22 cellular contexts compared by ENCODE assay signal in the genomic region with DNA sequence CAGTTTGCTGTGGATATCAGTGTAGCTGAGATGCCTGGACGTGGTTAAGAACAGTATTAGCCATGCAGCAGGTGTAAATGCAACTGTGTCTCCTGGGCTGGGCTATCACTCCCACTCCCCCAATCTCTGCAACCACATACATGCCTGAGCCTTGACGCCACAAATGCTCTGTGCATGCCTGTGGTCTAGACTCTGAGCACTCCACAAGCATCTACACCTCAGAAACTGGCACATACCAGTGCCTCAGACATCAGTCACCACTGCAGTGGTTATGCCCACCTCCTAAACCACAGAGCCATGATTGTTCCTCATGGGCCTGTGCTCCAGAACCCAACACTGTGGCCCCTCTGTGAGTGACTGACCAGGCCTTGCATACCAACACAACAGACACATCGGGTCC.
A peak's percentile ranks its signal among the peaks of the same experiment; 100 is the strongest.
DNase-seq lines count a peak whose midpoint lies in the region; ATAC-seq, FAIRE-seq and TF ChIP-seq lines count a peak whose summit lies in the region.
"Had no signal": no experiment of that assay in that cellular context is flagged by ENCODE, and none has a peak within 500 bp of the region (broad histone marks: within the 10 kb centered on the region; RNA-seq: fewer than 3 reads in every experiment).

No MANE protein-coding gene starts in this region.

- H3K36me3 ChIP-seq in spleen: no peaks in the 10 kb centered on the region
- H3K36me3 ChIP-seq: gastroesophageal sphincter, transverse colon had no signal

- H3K9me3 Mint-ChIP-seq in chondrocyte (ENCODE audit: low read depth): peaks cover 42% of the 10 kb centered on the region

- FAIRE-seq in RCC 7860 (lab: Jason Lieb, UNC): peak; percentile 83
- FAIRE-seq: kidney had no signal

- H3K4me1 ChIP-seq in spleen: no peaks in the 10 kb centered on the region
- H3K4me1 ChIP-seq: gastroesophageal sphincter, transverse colon had no signal

- TF ChIP-seq CTCF in chondrocyte (IDR thresholded peaks at IDR 0.05) (no peak), spleen (IDR thresholded peaks at IDR 0.05 in 8 of 11, conservative IDR thresholded peaks at IDR 0.05 in 3 of 11) (no peak)

- no peaks in the 10 kb centered on the region for H3K36me3 Mint-ChIP-seq in chondrocyte (ENCODE audit: low read depth)
- H3K36me3 Mint-ChIP-seq: naive B cell had no signal

- H3K27ac Mint-ChIP-seq in chondrocyte (ENCODE audit: unreplicated experiment): no peak overlapping the region
- H3K27ac Mint-ChIP-seq: activated CD4-positive, alpha-beta T cell treated with anti-CD3 and anti-CD28 coated beads for 36 hours; naive B cell; stimulated activated naive CD8-positive, alpha-beta T cell treated with anti-CD3 and anti-CD28 coated beads, Interleukin-15, amount 100 ng/mL, for 72 hours had no signal

- H3K27me3 Mint-ChIP-seq in chondrocyte (ENCODE audit: low read depth): no peaks in the 10 kb centered on the region
- H3K27me3 Mint-ChIP-seq: activated CD4-positive, alpha-beta T cell treated with anti-CD3 and anti-CD28 coated beads for 36 hours; naive B cell; stimulated activated naive CD8-positive, alpha-beta T cell treated with anti-CD3 and anti-CD28 coated beads, Interleukin-15, amount 100 ng/mL, for 72 hours had no signal

- ATAC-seq in sciatic nerve (peak; percentile 22), HG03196 (IDR thresholded peaks at IDR 0.05; ENCODE audit: unreplicated experiment) (no peak)
- ATAC-seq: activated CD4-positive, alpha-beta T cell treated with anti-CD3 and anti-CD28 coated beads for 36 hours; activated T-cell treated with anti-CD3 and anti-CD28 coated beads, Interleukin-2, amount 50 U/mL, for 4 hours; gastroesophageal sphincter; stimulated activated naive CD8-positive, alpha-beta T cell treated with anti-CD3 and anti-CD28 coated beads, Interleukin-15, amount 100 ng/mL, for 72 hours had no signal

- H3K9me3 ChIP-seq in spleen: peaks cover 0 to 45% (median 9%) of the 10 kb centered on the region in 8 donors
- H3K9me3 ChIP-seq: transverse colon had no signal

- intact Hi-C loops in sciatic nerve (cut with DNase I) (no loop called here), spleen (cut with DNase I; ENCODE audit: low total_unique reads) (no loop called here)

- no peak overlapping the region for H3K4me3 ChIP-seq in spleen
- H3K4me3 ChIP-seq: gastroesophageal sphincter, transverse colon had no signal

- DNase-seq in HK-2 (ENCODE audit: unreplicated experiment): peak; percentile 83
- peak; percentile 94 for DNase-seq in RCC 7860 (ENCODE audit: low spot score)
- DNase-seq in chondrocyte (ENCODE audit: low spot score): peak; percentile 44
- DNase-seq in sciatic nerve (ENCODE audit: low spot score): no peak
- DNase-seq in spleen: no peak
- DNase-seq in NCI-H1092 (lab: John Stamatoyannopoulos, UW): no peak
- no peak for DNase-seq in epidermal melanocyte (ENCODE audit: insufficient read length, low spot score)
- DNase-seq: activated CD4-positive, alpha-beta T cell treated with anti-CD3 and anti-CD28 coated beads for 36 hours; activated CD8-positive, alpha-beta memory T cell treated with anti-CD3 and anti-CD28 coated beads for 24 hours; activated naive CD4-positive, alpha-beta T cell; activated T-cell treated with anti-CD3 and anti-CD28 coated beads, Interleukin-2, amount 50 U/mL, for 4 hours; C1 segment of cervical spinal cord; cerebellar nuclear complex; kidney; naive B cell; NCI-H187; Right ventricle myocardium superior; stimulated activated CD4-positive, alpha-beta T cell treated with anti-CD3 and anti-CD28 coated beads, Interleukin-12 subunit alpha, Interleukin-12 subunit beta, amount 100 ng/mL, for 4 hours; stimulated activated naive CD8-positive, alpha-beta T cell treated with anti-CD3 and anti-CD28 coated beads, Interleukin-15, amount 100 ng/mL, for 72 hours; transverse colon had no signal

- no peaks in the 10 kb centered on the region for H3K27me3 ChIP-seq in spleen (replicated peaks in 1 of 7)
- H3K27me3 ChIP-seq: gastroesophageal sphincter, transverse colon had no signal

- H3K27ac ChIP-seq in spleen: no peak overlapping the region
- H3K27ac ChIP-seq: gastroesophageal sphincter, transverse colon had no signal

- TF ChIP-seq POLR2A in spleen (IDR thresholded peaks at IDR 0.05): no peak

- WGBS in spleen, 5 donors: 66 to 85% (median 70%) methylated on average over 3 of the region's 3 CpGs

- H3K4me3 Mint-ChIP-seq in chondrocyte (ENCODE audit: unreplicated experiment): no peak overlapping the region
- H3K4me3 Mint-ChIP-seq: activated CD4-positive, alpha-beta T cell treated with anti-CD3 and anti-CD28 coated beads for 36 hours; activated T-cell treated with anti-CD3 and anti-CD28 coated beads, Interleukin-2, amount 50 U/mL, for 4 hours; naive B cell; stimulated activated naive CD8-positive, alpha-beta T cell treated with anti-CD3 and anti-CD28 coated beads, Interleukin-15, amount 100 ng/mL, for 72 hours had no signal

- H3K4me1 Mint-ChIP-seq in chondrocyte (ENCODE audit: low read depth): no peaks in the 10 kb centered on the region
- H3K4me1 Mint-ChIP-seq: activated CD4-positive, alpha-beta T cell treated with anti-CD3 and anti-CD28 coated beads for 36 hours; naive B cell; stimulated activated naive CD8-positive, alpha-beta T cell treated with anti-CD3 and anti-CD28 coated beads, Interleukin-15, amount 100 ng/mL, for 72 hours had no signal

Comparison
In these comparisons a context has a peak if more than half of its experiments do, and no peak if none do; other contexts are left out.
1. DNase-seq: peak in HK-2 (single experiment), RCC 7860 (single experiment) and chondrocyte (single experiment); none in sciatic nerve (single experiment), spleen (single experiment), NCI-H1092 (single experiment) and epidermal melanocyte (single experiment).